In genomic region chr17:7989781-7990655, GRCh38 we compare ENCODE assay signal across 1 cellular context.
A peak's percentile ranks its signal among the peaks of the same experiment; 100 is the strongest.
TF ChIP-seq lines count a peak whose summit lies in the region.

No MANE protein-coding gene starts in this region.

TF ChIP-seq in GM12878, 131 proteins besides CTCF, POLR2A, EP300 and RAD21 (continued from another document):
- no peak for TF ChIP-seq CUX1 (IDR thresholded peaks at IDR 0.05; ENCODE audit: insufficient replicate concordance, low read depth, low read length)
- TF ChIP-seq SIX5 (IDR thresholded peaks at IDR 0.05; ENCODE audit: low read depth, low read length, severe bottlenecking) = no peak
- TF ChIP-seq EED (IDR thresholded peaks at IDR 0.05; ENCODE audit: low read depth) = no peak
- no peak for TF ChIP-seq E2F4 (IDR thresholded peaks at IDR 0.05; ENCODE audit: low read depth, low read length)
- TF ChIP-seq EGR1 (IDR thresholded peaks at IDR 0.05; ENCODE audit: borderline replicate concordance in 1 of 2, low read depth in 2 of 2, low read length in 2 of 2) = 0 out of 3 replicates have a peak, but pooled peaks of 1 of the 2 experiments have one; percentile 42
- no peak for TF ChIP-seq USF2 (IDR thresholded peaks at IDR 0.05; ENCODE audit: borderline replicate concordance, low read depth, low read length)
- TF ChIP-seq IKZF2 (IDR thresholded peaks at IDR 0.05) = peak in 1 of 2 experiments; percentile 18; a peak in 1 of 4 replicates
TF ChIP-seq in GM12878: peak in this region for 29.
